In the genomic region with DNA sequence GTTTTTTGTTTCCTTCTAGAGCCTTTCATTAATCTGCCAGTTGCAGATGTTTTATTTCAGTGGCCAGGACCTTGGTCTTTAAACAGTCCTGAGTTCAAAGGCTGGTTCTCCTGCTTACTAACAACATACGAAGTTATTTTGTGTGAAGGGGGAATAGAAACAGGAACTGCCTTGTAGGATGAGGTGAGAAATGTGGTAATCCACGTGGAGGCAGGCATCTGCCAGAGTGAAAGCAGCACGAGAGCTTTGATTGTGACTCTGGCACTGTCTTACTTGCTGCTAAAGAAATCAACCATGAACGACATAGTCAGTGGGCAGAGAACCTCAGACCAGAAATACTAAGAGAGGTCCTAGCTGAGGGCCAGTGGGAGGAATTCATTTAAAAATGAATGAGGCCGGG, we compare ENCODE assay signal across 10 cellular contexts. TPM values are rescaled to one million over a fixed set of nuclear protein-coding genes. Genes with fewer than 3 reads are reported as not detected.
DNase-seq lines count a peak whose midpoint lies in the region; ATAC-seq and TF ChIP-seq lines count a peak whose summit lies in the region.
"Had no signal": no experiment of that assay in that cellular context is flagged by ENCODE, and none has a peak within 500 bp of the region (broad histone marks: within the 10 kb centered on the region; RNA-seq: fewer than 3 reads in every experiment).

No MANE protein-coding gene starts in this region.

- no peaks in the 10 kb centered on the region for H3K27me3 Mint-ChIP-seq in CD4-positive, alpha-beta T cell
- H3K27me3 Mint-ChIP-seq in activated naive CD8-positive, alpha-beta T cell treated with anti-CD3 and anti-CD28 coated beads, Interleukin-2, amount 10 ng/mL, durations not matched to agents 7 days and 5 days = no peaks in the 10 kb centered on the region

- DNase-seq in CD4-positive, alpha-beta T cell = no peak
- no peak for DNase-seq in activated naive CD8-positive, alpha-beta T cell treated with anti-CD3 and anti-CD28 coated beads, Interleukin-2, amount 10 ng/mL, durations not matched to agents 7 days and 5 days
- DNase-seq in cerebellar nuclear complex (lab: John Stamatoyannopoulos, UW) = no peak
- no peak for DNase-seq in foreskin keratinocyte
- DNase-seq in NK-92 treated with Interleukin-12 subunit alpha and Interleukin-12 subunit beta, amount 100 ng/mL, for 24 hours (lab: John Stamatoyannopoulos, UW) = no peak
- DNase-seq: NCI-H526 treated with DMSO at 0.1 percent for 48 hours had no signal

- H3K4me1 ChIP-seq in foreskin keratinocyte = no peaks in the 10 kb centered on the region

- no peaks in the 10 kb centered on the region for H3K9me3 ChIP-seq in CD4-positive, alpha-beta T cell (ENCODE audit: control insufficient read depth, low read length)

- H3K27ac Mint-ChIP-seq in CD4-positive, alpha-beta T cell = peak overlapping the region; percentile 96
- peak overlapping the region; percentile 51 for H3K27ac Mint-ChIP-seq in activated naive CD8-positive, alpha-beta T cell treated with anti-CD3 and anti-CD28 coated beads, Interleukin-2, amount 10 ng/mL, durations not matched to agents 7 days and 5 days

- peaks cover 91% of the 10 kb centered on the region for H3K36me3 Mint-ChIP-seq in CD4-positive, alpha-beta T cell (ENCODE audit: low read depth)
- H3K36me3 Mint-ChIP-seq in activated naive CD8-positive, alpha-beta T cell treated with anti-CD3 and anti-CD28 coated beads, Interleukin-2, amount 10 ng/mL, durations not matched to agents 7 days and 5 days = peaks cover 60% of the 10 kb centered on the region

- H3K9me3 Mint-ChIP-seq in CD4-positive, alpha-beta T cell = no peaks in the 10 kb centered on the region
- no peaks in the 10 kb centered on the region for H3K9me3 Mint-ChIP-seq in activated naive CD8-positive, alpha-beta T cell treated with anti-CD3 and anti-CD28 coated beads, Interleukin-2, amount 10 ng/mL, durations not matched to agents 7 days and 5 days

- H3K4me3 Mint-ChIP-seq in CD4-positive, alpha-beta T cell = no peak overlapping the region
- H3K4me3 Mint-ChIP-seq in activated naive CD8-positive, alpha-beta T cell treated with anti-CD3 and anti-CD28 coated beads, Interleukin-2, amount 10 ng/mL, durations not matched to agents 7 days and 5 days = no peak overlapping the region

- peaks cover 62% of the 10 kb centered on the region for H3K4me1 Mint-ChIP-seq in CD4-positive, alpha-beta T cell (ENCODE audit: low read depth)
- peaks cover 43% of the 10 kb centered on the region for H3K4me1 Mint-ChIP-seq in activated naive CD8-positive, alpha-beta T cell treated with anti-CD3 and anti-CD28 coated beads, Interleukin-2, amount 10 ng/mL, durations not matched to agents 7 days and 5 days

- H3K27ac ChIP-seq in CD4-positive, alpha-beta T cell (ENCODE audit: low read depth, low read length) = no peak overlapping the region
- no peak overlapping the region for H3K27ac ChIP-seq in foreskin keratinocyte

- no peaks in the 10 kb centered on the region for H3K27me3 ChIP-seq in CD4-positive, alpha-beta T cell (ENCODE audit: control insufficient read depth, insufficient read depth, low read length)
- H3K27me3 ChIP-seq in foreskin keratinocyte = no peaks in the 10 kb centered on the region

- POLR2A ChIA-PET in CD4-positive, alpha-beta T cell (lab: Charles Lee) = no interaction called here
- POLR2A ChIA-PET in activated naive CD8-positive, alpha-beta T cell treated with anti-CD3 and anti-CD28 coated beads, Interleukin-2, amount 10 ng/mL, durations not matched to agents 7 days and 5 days (lab: Charles Lee) = interaction anchor here (0.7 to 1.4 kb wide), 5 partner anchors 29 to 52 kb away, joined by 3 to 5 read pairs (median 4); a partner anchor contains a TSS

- no peak for TF ChIP-seq CTCF in CD4-positive, alpha-beta T cell (IDR thresholded peaks at IDR 0.05)
- TF ChIP-seq CTCF in foreskin keratinocyte (conservative IDR thresholded peaks at IDR 0.05) = no peak

- intact Hi-C loops in CD4-positive, alpha-beta T cell (cut with DNase I, micrococcal nuclease) = no loop called here

- ATAC-seq in CD4-positive, alpha-beta T cell (ENCODE audit: poor library complexity) = no peak
- peak; percentile 53 for ATAC-seq in GM19351 (IDR thresholded peaks at IDR 0.05; ENCODE audit: unreplicated experiment)
- ATAC-seq in HG03342 (IDR thresholded peaks at IDR 0.05; ENCODE audit: unreplicated experiment) = peak; percentile 62
- ATAC-seq in activated naive CD8-positive, alpha-beta T cell treated with anti-CD3 and anti-CD28 coated beads, Interleukin-2, amount 10 ng/mL, durations not matched to agents 7 days and 5 days (ENCODE audit: low read depth) = peak; percentile 40
- ATAC-seq in HG02870 (IDR thresholded peaks at IDR 0.05; ENCODE audit: unreplicated experiment) = no peak
- ATAC-seq in foreskin keratinocyte = no peak

- CTCF ChIA-PET in CD4-positive, alpha-beta T cell (lab: Charles Lee) = interaction anchor here (1.0 kb wide), 1 partner anchor 20 kb away, joined by 3 read pairs; no protein-coding TSS in a partner anchor

RNA-seq across cellular contexts. Expression of a gene that starts 30.4 kb away (rescaled TPM):
- 100 to 1,000 TPM; 199 to 204 TPM for total RNA-seq in CD4-positive, alpha-beta T cell
- 100 to 1,000 TPM; 196 to 198 TPM for total RNA-seq in activated naive CD8-positive, alpha-beta T cell treated with anti-CD3 and anti-CD28 coated beads, Interleukin-2, amount 10 ng/mL, durations not matched to agents 7 days and 5 days
- 12.0 and 13.5 TPM in 2 replicates for total RNA-seq in foreskin keratinocyte
- 9.3 and 9.4 TPM in 2 replicates for polyA plus RNA-seq in foreskin keratinocyte

RNA-seq across cellular contexts. Expression of a gene that starts 37.1 kb away (rescaled TPM):
- not detected for total RNA-seq in CD4-positive, alpha-beta T cell
- under 1 TPM in 1 of 2 experiments, not detected in 1; 0.19 TPM for total RNA-seq in activated naive CD8-positive, alpha-beta T cell treated with anti-CD3 and anti-CD28 coated beads, Interleukin-2, amount 10 ng/mL, durations not matched to agents 7 days and 5 days
- total RNA-seq in foreskin keratinocyte = not detected in 2 replicates
- polyA plus RNA-seq in foreskin keratinocyte = not detected in 2 replicates
- total RNA-seq: mesenteric fat pad had no signal

RNA-seq across cellular contexts. Expression of a gene that starts 41.9 kb away (rescaled TPM):
- under 1 TPM; 0.34 to 0.47 TPM for total RNA-seq in CD4-positive, alpha-beta T cell
- total RNA-seq in activated naive CD8-positive, alpha-beta T cell treated with anti-CD3 and anti-CD28 coated beads, Interleukin-2, amount 10 ng/mL, durations not matched to agents 7 days and 5 days = 1 to 10 TPM; 2.3 to 2.5 TPM
- total RNA-seq in foreskin keratinocyte = 3.1 and 3.8 TPM in 2 replicates
- polyA plus RNA-seq in foreskin keratinocyte = 5.4 and 6.3 TPM in 2 replicates

Comparison
In these comparisons a context has a peak if more than half of its experiments do, and no peak if none do; other contexts are left out.
1. ATAC-seq: peak in GM19351 (single experiment), HG03342 (single experiment) and activated naive CD8-positive, alpha-beta T cell treated with anti-CD3 and anti-CD28 coated beads, Interleukin-2, amount 10 ng/mL, durations not matched to agents 7 days and 5 days (single experiment); none in CD4-positive, alpha-beta T cell (single experiment), HG02870 (single experiment) and foreskin keratinocyte (single experiment).
2. RNA of a gene that starts 30.4 kb away (total RNA-seq): 199 to 204 TPM in CD4-positive, alpha-beta T cell and 196 to 198 TPM in activated naive CD8-positive, alpha-beta T cell treated with anti-CD3 and anti-CD28 coated beads, Interleukin-2, amount 10 ng/mL, durations not matched to agents 7 days and 5 days; 12.0 to 13.5 TPM in foreskin keratinocyte; every median in the first group is over 10 times any median in the second.